Comparison of ENCODE assay signal across 6 cellular contexts in genomic region chr12:52104426-52105089, GRCh38. TPM values are rescaled to one million over a fixed set of nuclear protein-coding genes. Genes with fewer than 3 reads are reported as not detected.
"Had no signal": no experiment of that assay in that cellular context is flagged by ENCODE, and none has a peak within 500 bp of the region (broad histone marks: within the 10 kb centered on the region; RNA-seq: fewer than 3 reads in every experiment).

No MANE protein-coding gene starts in this region.

RNA-seq across cellular contexts. Expression of gene SMIM41, which starts 25.1 kb away (rescaled TPM):
- total RNA-seq: activated CD8-positive, alpha-beta memory T cell treated with anti-CD3 and anti-CD28 coated beads, Interleukin-2, amount 10 ng/mL, durations not matched to agents 7 days and 5 days; activated T-helper 1 cell treated with anti-CD3 and anti-CD28 coated beads, Interleukin-12 subunit alpha, Interleukin-12 subunit beta, Interleukin-2, Interleukin-4 antibody, amounts not matched to agents 30 ng/mL and 10 ng/mL and 1 ng/mL, durations not matched to agents 14 hours and 24 hours and 36 hours; PC-3; SK-MEL-5; T-helper 17 cell; WTC11 had no signal
